Comparison of ENCODE assay signal across 15 cellular contexts in genomic region chr9:7146582-7146981, GRCh38.
DNase-seq lines count a peak whose midpoint lies in the region; ATAC-seq and TF ChIP-seq lines count a peak whose summit lies in the region.
"Had no signal": no experiment of that assay in that cellular context is flagged by ENCODE, and none has a peak within 500 bp of the region (broad histone marks: within the 10 kb centered on the region; RNA-seq: fewer than 3 reads in every experiment).

No MANE protein-coding gene starts in this region.

- H3K9ac ChIP-seq in endodermal cell (ENCODE audit: extremely low read depth, low read length, poor library complexity, severe bottlenecking) (no peak overlapping the region), neural progenitor cell (no peak overlapping the region)

- peaks cover 12% of the 10 kb centered on the region for H3K36me3 Mint-ChIP-seq in endodermal cell (ENCODE audit: low read depth)
- H3K36me3 Mint-ChIP-seq in neural progenitor cell = no peaks in the 10 kb centered on the region
- H3K36me3 Mint-ChIP-seq in CD4-positive, alpha-beta memory T cell = peaks cover 42 to 43% of the 10 kb centered on the region in 2 donors

- POLR2A ChIA-PET in CD4-positive, alpha-beta memory T cell (lab: Charles Lee; ENCODE audit: partially characterized antibody) = no interaction called here

- no peaks in the 10 kb centered on the region for H3K4me1 ChIP-seq in endodermal cell (ENCODE audit: control insufficient read depth, insufficient read depth, low read length)
- H3K4me1 ChIP-seq in neural progenitor cell = peaks cover 10% of the 10 kb centered on the region
- peaks cover 32% of the 10 kb centered on the region for H3K4me1 ChIP-seq in CD4-positive, alpha-beta memory T cell (ENCODE audit: insufficient read depth, low read length)
- H3K4me1 ChIP-seq: body of pancreas, pancreas had no signal

- TF ChIP-seq CTCF in endodermal cell (conservative IDR thresholded peaks at IDR 0.05) (no peak), neural progenitor cell (IDR thresholded peaks at IDR 0.05) (no peak)

- H3K36me3 ChIP-seq in endodermal cell (ENCODE audit: control insufficient read depth, insufficient read depth, low read length) (peaks cover 11% of the 10 kb centered on the region), neural progenitor cell (no peaks in the 10 kb centered on the region)
- no peaks in the 10 kb centered on the region for H3K36me3 ChIP-seq in CD4-positive, alpha-beta memory T cell (ENCODE audit: insufficient read depth, low read length)
- H3K36me3 ChIP-seq: pancreas had no signal

- H3K4me1 Mint-ChIP-seq in endodermal cell = peaks cover 19% of the 10 kb centered on the region
- peaks cover 5% of the 10 kb centered on the region for H3K4me1 Mint-ChIP-seq in neural progenitor cell
- peaks cover 32 to 57% (median 44%) of the 10 kb centered on the region in 4 donors for H3K4me1 Mint-ChIP-seq in CD4-positive, alpha-beta memory T cell

- H3K9me3 ChIP-seq in endodermal cell (ENCODE audit: control insufficient read depth, low read length) = peaks cover 5% of the 10 kb centered on the region
- no peaks in the 10 kb centered on the region for H3K9me3 ChIP-seq in neural progenitor cell (ENCODE audit: low read depth)
- H3K9me3 ChIP-seq in CD4-positive, alpha-beta memory T cell (ENCODE audit: control insufficient read depth in 1 of 2, low read length in 2 of 2) = no peaks in the 10 kb centered on the region
- H3K9me3 ChIP-seq: body of pancreas, pancreas, suprapubic skin had no signal

- peak overlapping the region; percentile 35 for H3K4me2 ChIP-seq in neural progenitor cell

- DNase-seq in ELF-1 (ENCODE audit: low read depth, low spot score) = peak; percentile 83
- DNase-seq in NCI-H146 (lab: John Stamatoyannopoulos, UW) = peak; percentile 60
- peak; percentile 59 for DNase-seq in endodermal cell
- peak; percentile 16 for DNase-seq in neural progenitor cell (ENCODE audit: low spot score)
- DNase-seq in DMS53 (lab: John Stamatoyannopoulos, UW) = no peak
- no peak for DNase-seq in CD4-positive, alpha-beta memory T cell
- DNase-seq: activated CD8-positive, alpha-beta T cell treated with anti-CD3 and anti-CD28 coated beads, Interleukin-2, amount 10 ng/mL, durations not matched to agents 7 days and 5 days; activated effector memory CD4-positive, alpha-beta T cell treated with Interleukin-2 at 50 U/mL for 16 hours; body of pancreas; effector memory CD4-positive, alpha-beta T cell; pancreas had no signal

- WGBS in endodermal cell (ENCODE audit: insufficient coverage in 1 of 2, insufficient read length in 1 of 2), 2 experiments = 58 to 70% methylated on average over 4 to 5 of the region's 5 CpGs

- no peak overlapping the region for H3K27ac ChIP-seq in endodermal cell (ENCODE audit: low read depth, low read length)
- H3K27ac ChIP-seq in neural progenitor cell = no peak overlapping the region
- H3K27ac ChIP-seq in CD4-positive, alpha-beta memory T cell (ENCODE audit: low read depth, low read length) = no peak overlapping the region
- H3K27ac ChIP-seq: body of pancreas, pancreas, suprapubic skin had no signal

- H3F3A ChIP-seq in neural progenitor cell (ENCODE audit: low read depth) = no peaks in the 10 kb centered on the region

- no peak overlapping the region for H2AFZ ChIP-seq in neural progenitor cell (replicated peaks)

- CTCF ChIA-PET in CD4-positive, alpha-beta memory T cell (lab: Charles Lee; ENCODE audit: partially characterized antibody) = no interaction called here

- H3K27ac Mint-ChIP-seq in endodermal cell (no peak overlapping the region), neural progenitor cell (no peak overlapping the region)
- H3K27ac Mint-ChIP-seq in CD4-positive, alpha-beta memory T cell = peak overlapping the region in 3 of 7 donors; percentile 11 to 58 (median 20)
- H3K27ac Mint-ChIP-seq: activated CD8-positive, alpha-beta T cell treated with anti-CD3 and anti-CD28 coated beads, Interleukin-2, amount 10 ng/mL, durations not matched to agents 7 days and 5 days; B cell had no signal

- H3K79me2 ChIP-seq in neural progenitor cell (ENCODE audit: low read depth) = no peaks in the 10 kb centered on the region

- no peaks in the 10 kb centered on the region for H3K27me3 ChIP-seq in endodermal cell (ENCODE audit: control insufficient read depth, insufficient read depth, low read length, poor library complexity, severe bottlenecking)
- no peaks in the 10 kb centered on the region for H3K27me3 ChIP-seq in neural progenitor cell
- no peaks in the 10 kb centered on the region for H3K27me3 ChIP-seq in CD4-positive, alpha-beta memory T cell (ENCODE audit: insufficient read depth, low read length)
- H3K27me3 ChIP-seq: body of pancreas, pancreas, suprapubic skin had no signal

- H3K4me3 ChIP-seq in endodermal cell (ENCODE audit: low read length) = no peak overlapping the region
- no peak overlapping the region for H3K4me3 ChIP-seq in neural progenitor cell
- H3K4me3 ChIP-seq in CD4-positive, alpha-beta memory T cell (ENCODE audit: low read length in 2 of 2) = no peak overlapping the region
- H3K4me3 ChIP-seq: body of pancreas, pancreas, suprapubic skin had no signal

- H3K27me3 Mint-ChIP-seq in endodermal cell (ENCODE audit: insufficient read depth) (no peaks in the 10 kb centered on the region), neural progenitor cell (ENCODE audit: insufficient read depth, low read depth) (peaks cover 3% of the 10 kb centered on the region)
- H3K27me3 Mint-ChIP-seq in CD4-positive, alpha-beta memory T cell = no peaks in the 10 kb centered on the region
- H3K27me3 Mint-ChIP-seq: B cell had no signal

- no peaks in the 10 kb centered on the region for H4K20me1 ChIP-seq in neural progenitor cell (ENCODE audit: low read depth)

- ATAC-seq in GM19035 (IDR thresholded peaks at IDR 0.05; ENCODE audit: unreplicated experiment) (no peak), GM18498 (IDR thresholded peaks at IDR 0.05; ENCODE audit: unreplicated experiment) (no peak)
- ATAC-seq: activated CD8-positive, alpha-beta T cell treated with anti-CD3 and anti-CD28 coated beads, Interleukin-2, amount 10 ng/mL, durations not matched to agents 7 days and 5 days; body of pancreas; pancreas had no signal

- H3K9me3 Mint-ChIP-seq in endodermal cell = no peaks in the 10 kb centered on the region
- H3K9me3 Mint-ChIP-seq in neural progenitor cell = no peaks in the 10 kb centered on the region
- H3K9me3 Mint-ChIP-seq in CD4-positive, alpha-beta memory T cell = no peaks in the 10 kb centered on the region

- intact Hi-C loops in CD4-positive, alpha-beta memory T cell (cut with micrococcal nuclease) = no loop called here

- H3K4me3 Mint-ChIP-seq in endodermal cell = no peak overlapping the region
- no peak overlapping the region for H3K4me3 Mint-ChIP-seq in neural progenitor cell
- no peak overlapping the region for H3K4me3 Mint-ChIP-seq in CD4-positive, alpha-beta memory T cell
- H3K4me3 Mint-ChIP-seq: activated CD8-positive, alpha-beta T cell treated with anti-CD3 and anti-CD28 coated beads, Interleukin-2, amount 10 ng/mL, durations not matched to agents 7 days and 5 days; B cell had no signal

Comparison
In these comparisons a context has a peak if more than half of its experiments do, and no peak if none do; other contexts are left out.
1. DNase-seq: peak in ELF-1 (single experiment), NCI-H146 (single experiment), endodermal cell (single experiment) and neural progenitor cell (single experiment); none in DMS53 (single experiment) and CD4-positive, alpha-beta memory T cell (0 of 5).